In genomic region chr17:7405413-7405881, GRCh38 we compare ENCODE assay signal across 8 cellular contexts. TPM values are rescaled to one million over a fixed set of nuclear protein-coding genes. Genes with fewer than 3 reads are reported as not detected.
DNase-seq lines count a peak whose midpoint lies in the region; ATAC-seq and TF ChIP-seq lines count a peak whose summit lies in the region.

No MANE protein-coding gene starts in this region.

- no peak for TF ChIP-seq POLR2A in esophagus muscularis mucosa (IDR thresholded peaks at IDR 0.05; ENCODE audit: low read depth)

- no peaks in the 10 kb centered on the region for H3K27me3 ChIP-seq in CD4-positive, alpha-beta memory T cell (ENCODE audit: insufficient read depth, low read length)
- H3K27me3 ChIP-seq in esophagus muscularis mucosa (no peaks in the 10 kb centered on the region), trophoblast cell (ENCODE audit: insufficient read depth, low read length) (no peaks in the 10 kb centered on the region)

- H4K91ac ChIP-seq in trophoblast cell (ENCODE audit: low read depth, low read length): peak overlapping the region; percentile 70

- no peaks in the 10 kb centered on the region for H3K9me3 Mint-ChIP-seq in CD4-positive, alpha-beta memory T cell

- TF ChIP-seq CTCF in esophagus muscularis mucosa (IDR thresholded peaks at IDR 0.05): no peak

- intact Hi-C loops in CD4-positive, alpha-beta memory T cell (cut with micrococcal nuclease): no loop called here
- intact Hi-C loops in esophagus muscularis mucosa (cut with DNase I): loop anchor here (2.0 kb wide), 1 partner anchor 31 kb away; no protein-coding TSS in a partner anchor

- no peak overlapping the region for H3K9ac ChIP-seq in trophoblast cell (ENCODE audit: low read length)

- H4K8ac ChIP-seq in trophoblast cell (ENCODE audit: low read depth, low read length): peak overlapping the region; percentile 86

- no peak overlapping the region for H3K23ac ChIP-seq in trophoblast cell (ENCODE audit: low read length)

- ATAC-seq in GM21786 (IDR thresholded peaks at IDR 0.05; ENCODE audit: unreplicated experiment) (no peak), GM21381 (IDR thresholded peaks at IDR 0.05; ENCODE audit: unreplicated experiment) (no peak)

- peak overlapping the region; percentile 85 for H4K12ac ChIP-seq in trophoblast cell (ENCODE audit: low read depth, low read length)

- peak overlapping the region; percentile 75 for H2AK5ac ChIP-seq in trophoblast cell (ENCODE audit: low read length)

- no peak overlapping the region for H2BK5ac ChIP-seq in trophoblast cell (ENCODE audit: low read depth, low read length, poor library complexity)

- H3K79me1 ChIP-seq in trophoblast cell (ENCODE audit: low read length): peaks cover 15% of the 10 kb centered on the region

- H2BK120ac ChIP-seq in trophoblast cell (ENCODE audit: insufficient read depth, low read length, poor library complexity): peak overlapping the region; percentile 62

- DNase-seq in CD4-positive, alpha-beta memory T cell: no peak
- DNase-seq in RKO (ENCODE audit: low spot score) (peak; percentile 30), esophagus muscularis mucosa (ENCODE audit: extremely low spot score) (no peak), trophoblast cell (no peak), NCI-H226 (no peak), middle frontal gyrus (ENCODE audit: extremely low spot score, low spot score) (no peak)

- H3K27ac Mint-ChIP-seq in CD4-positive, alpha-beta memory T cell: peak overlapping the region in 2 of 7 donors; percentile 86 to 89

- H3K18ac ChIP-seq in trophoblast cell (ENCODE audit: low read length): peak overlapping the region; percentile 96

- TF ChIP-seq EP300 in esophagus muscularis mucosa (IDR thresholded peaks at IDR 0.05): no peak

- H3K27me3 Mint-ChIP-seq in CD4-positive, alpha-beta memory T cell: peaks cover 2% of the 10 kb centered on the region in 2 donors

- peak overlapping the region in 1 of 2 donors; percentile 77 for H3K4me3 ChIP-seq in CD4-positive, alpha-beta memory T cell (ENCODE audit: low read length in 2 of 2)
- peak overlapping the region; percentile 77 to 87 (median 85) for H3K4me3 ChIP-seq in esophagus muscularis mucosa
- H3K4me3 ChIP-seq in trophoblast cell (ENCODE audit: low read depth, low read length): peak overlapping the region; percentile 79

- H3K4me2 ChIP-seq in trophoblast cell (ENCODE audit: low read length): peak overlapping the region; percentile 71

- peaks cover 15 to 48% (median 20%) of the 10 kb centered on the region in 4 donors for H3K4me1 Mint-ChIP-seq in CD4-positive, alpha-beta memory T cell

- 10% methylated on average over 18 of the region's 31 CpGs for WGBS in esophagus muscularis mucosa
- no CpG with 5 or more reads among the region's 31 CpGs for WGBS in trophoblast cell (ENCODE audit: extremely low coverage, insufficient coverage, insufficient read length)

- CTCF ChIA-PET in CD4-positive, alpha-beta memory T cell (lab: Charles Lee; ENCODE audit: partially characterized antibody): no interaction called here

- no peaks in the 10 kb centered on the region for H3K9me3 ChIP-seq in CD4-positive, alpha-beta memory T cell (ENCODE audit: control insufficient read depth in 1 of 2, low read length in 2 of 2)
- H3K9me3 ChIP-seq in esophagus muscularis mucosa: no peaks in the 10 kb centered on the region
- H3K9me3 ChIP-seq in trophoblast cell (ENCODE audit: insufficient read depth, low read depth, low read length): no peaks in the 10 kb centered on the region

- H3K4me3 Mint-ChIP-seq in CD4-positive, alpha-beta memory T cell: peak overlapping the region; percentile 54 to 78 (median 68)

- H3K14ac ChIP-seq in trophoblast cell (ENCODE audit: low read length): peak overlapping the region; percentile 21

- H2AFZ ChIP-seq in trophoblast cell (ENCODE audit: insufficient read depth, low read length, poor library complexity): peak overlapping the region; percentile 89

- H3K79me2 ChIP-seq in trophoblast cell (ENCODE audit: control insufficient read depth, insufficient read depth, low read length, poor library complexity): peaks cover 3% of the 10 kb centered on the region

- peaks cover 17% of the 10 kb centered on the region for H3K4me1 ChIP-seq in CD4-positive, alpha-beta memory T cell (ENCODE audit: insufficient read depth, low read length)
- H3K4me1 ChIP-seq in esophagus muscularis mucosa (peaks cover 20 to 56% (median 39%) of the 10 kb centered on the region in 4 donors), trophoblast cell (ENCODE audit: control insufficient read depth in 1 of 2, insufficient read depth in 2 of 2, low read length in 2 of 2) (peaks cover 4 to 14% of the 10 kb centered on the region in 2 experiments)

- H3K36me3 ChIP-seq in CD4-positive, alpha-beta memory T cell (ENCODE audit: insufficient read depth, low read length): no peaks in the 10 kb centered on the region
- peaks cover 0 to 29% (median 12%) of the 10 kb centered on the region in 4 donors for H3K36me3 ChIP-seq in esophagus muscularis mucosa
- H3K36me3 ChIP-seq in trophoblast cell (ENCODE audit: control insufficient read depth in 1 of 2, insufficient read depth in 2 of 2, low read length in 2 of 2): peaks cover 17% of the 10 kb centered on the region in 2 experiments

- H3K4ac ChIP-seq in trophoblast cell (ENCODE audit: low read depth, low read length): no peak overlapping the region

- no peak overlapping the region for H2BK12ac ChIP-seq in trophoblast cell (ENCODE audit: low read length)

- POLR2A ChIA-PET in CD4-positive, alpha-beta memory T cell (lab: Charles Lee; ENCODE audit: partially characterized antibody): interaction anchor here (3.4 to 3.7 kb wide), 2 partner anchors 11 to 21 kb away, joined by 14 to 49 read pairs; partner anchors contain the start of gene PLSCR3

- peaks cover 0 to 7% of the 10 kb centered on the region in 2 donors for H3K36me3 Mint-ChIP-seq in CD4-positive, alpha-beta memory T cell

- peak overlapping the region; percentile 51 for H3K27ac ChIP-seq in CD4-positive, alpha-beta memory T cell (ENCODE audit: low read depth, low read length)
- H3K27ac ChIP-seq in esophagus muscularis mucosa (replicated peaks in 1 of 4) (peak overlapping the region; percentile 90 to 93 (median 92)), trophoblast cell (ENCODE audit: low read depth, low read length) (no peak overlapping the region)

RNA-seq across cellular contexts. Expression of gene TMEM256, which starts 1.6 kb away (rescaled TPM):
- total RNA-seq in CD4-positive, alpha-beta memory T cell: 10 to 100 TPM; 35.4 to 38.3 TPM
- polyA plus RNA-seq in CD4-positive, alpha-beta memory T cell: 10 to 100 TPM; 49.9 to 51.1 TPM
- total RNA-seq in esophagus muscularis mucosa: 100 to 1,000 TPM in 1 of 4 donors, 10 to 100 TPM in 3; 59.6 to 121 (median 74.7) TPM
- 134 and 152 TPM in 2 replicates for polyA plus RNA-seq in trophoblast cell (2013)

RNA-seq across cellular contexts. Expression of gene NLGN2, which starts 2.2 kb away (rescaled TPM):
- total RNA-seq in CD4-positive, alpha-beta memory T cell: 1 to 10 TPM; 8.8 to 9.8 TPM
- under 1 TPM in 1 of 2 donors, not detected in 1; 0.08 TPM for polyA plus RNA-seq in CD4-positive, alpha-beta memory T cell
- total RNA-seq in esophagus muscularis mucosa: 10 to 100 TPM; 12.0 to 30.2 (median 19.0) TPM
- 25.8 and 25.9 TPM in 2 replicates for polyA plus RNA-seq in trophoblast cell (2013)

RNA-seq across cellular contexts. Expression of gene PLSCR3, which starts 11.1 kb away (rescaled TPM):
- 10 to 100 TPM; 90.3 to 91.9 TPM for total RNA-seq in CD4-positive, alpha-beta memory T cell
- polyA plus RNA-seq in CD4-positive, alpha-beta memory T cell: 100 to 1,000 TPM; 174 to 242 TPM
- 10 to 100 TPM; 17.7 to 39.9 (median 24.3) TPM for total RNA-seq in esophagus muscularis mucosa
- polyA plus RNA-seq in trophoblast cell (2013): 88.4 and 89.2 TPM in 2 replicates

RNA-seq across cellular contexts. Expression of gene SPEM1, which starts 14.7 kb away (rescaled TPM):
- not detected for total RNA-seq in CD4-positive, alpha-beta memory T cell
- not detected for polyA plus RNA-seq in CD4-positive, alpha-beta memory T cell
- not detected for total RNA-seq in esophagus muscularis mucosa
- 0.07 TPM in 1 of 2 replicates, not detected in the other for polyA plus RNA-seq in trophoblast cell (2013)

RNA-seq across cellular contexts. Expression of gene SPEM2, which starts 20.0 kb away (rescaled TPM):
- total RNA-seq in CD4-positive, alpha-beta memory T cell: not detected
- not detected for polyA plus RNA-seq in CD4-positive, alpha-beta memory T cell
- total RNA-seq in esophagus muscularis mucosa: not detected
- 0.03 TPM in 1 of 2 replicates, not detected in the other for polyA plus RNA-seq in trophoblast cell (2013)
